In genomic region chr1:167476061-167476460, GRCh38 we compare ENCODE assay signal across 21 cellular contexts. TPM values are rescaled to one million over a fixed set of nuclear protein-coding genes. Genes with fewer than 3 reads are reported as not detected.
"Had no signal": no experiment of that assay in that cellular context is flagged by ENCODE, and none has a peak within 500 bp of the region (broad histone marks: within the 10 kb centered on the region; RNA-seq: fewer than 3 reads in every experiment).

No MANE protein-coding gene starts in this region.

- H3K27me3 Mint-ChIP-seq: activated naive CD4-positive, alpha-beta T cell treated with anti-CD3 and anti-CD28 coated beads, Interleukin-2, amount 10 ng/mL, durations not matched to agents 7 days and 5 days had no signal

- H3K27ac Mint-ChIP-seq: activated T-helper 1 cell treated with anti-CD3 and anti-CD28 coated beads, Interleukin-12 subunit alpha, Interleukin-12 subunit beta, Interleukin-2, Interleukin-4 antibody, amounts not matched to agents 30 ng/mL and 10 ng/mL and 1 ng/mL, durations not matched to agents 14 hours and 24 hours and 36 hours; naive B cell; stimulated activated naive B cell treated with anti-CD40 and anti-IgM and Interleukin-4, amounts not matched to agents 10 μg/mL and 1 μg/mL and 100 μg/mL, for 72 hours had no signal

- H3K4me1 Mint-ChIP-seq: stimulated activated naive B cell treated with anti-CD40 and anti-IgM and Interleukin-4, amounts not matched to agents 10 μg/mL and 1 μg/mL and 100 μg/mL, for 72 hours had no signal

- ATAC-seq: activated CD4-positive, CD25-positive, alpha-beta regulatory T cell treated with anti-CD3 and anti-CD28 coated beads, Interleukin-2, amount 50 U/mL, for 24 hours; body of pancreas; heart right ventricle; mucosa of descending colon; SK-N-SH treated with all-trans-retinoic acid at 6 μM for 48 hours; stimulated activated naive B cell treated with anti-CD40 and anti-IgM and Interleukin-4, amounts not matched to agents 10 μg/mL and 1 μg/mL and 100 μg/mL, for 72 hours; upper lobe of right lung had no signal

- H3K4me3 Mint-ChIP-seq: activated naive CD4-positive, alpha-beta T cell treated with anti-CD3 and anti-CD28 coated beads, Interleukin-2, amount 10 ng/mL, durations not matched to agents 7 days and 5 days; activated T-helper 1 cell treated with anti-CD3 and anti-CD28 coated beads, Interleukin-12 subunit alpha, Interleukin-12 subunit beta, Interleukin-2, Interleukin-4 antibody, amounts not matched to agents 30 ng/mL and 10 ng/mL and 1 ng/mL, durations not matched to agents 14 hours and 24 hours and 36 hours; naive B cell; stimulated activated naive B cell treated with anti-CD40 and anti-IgM and Interleukin-4, amounts not matched to agents 10 μg/mL and 1 μg/mL and 100 μg/mL, for 72 hours had no signal

- DNase-seq: activated CD4-positive, alpha-beta T cell treated with anti-CD3 and anti-CD28 coated beads, Interleukin-2, amount 50 U/mL, for 1 hour; activated naive CD4-positive, alpha-beta T cell treated with anti-CD3 and anti-CD28 coated beads, Interleukin-2, amount 10 ng/mL, durations not matched to agents 7 days and 5 days; body of pancreas; dermis blood vessel endothelial cell; effector memory CD4-positive, alpha-beta T cell; esophagus squamous epithelium; heart right ventricle; mesenchymal stem cell; mucosa of descending colon; naive B cell; SIG-M5; sigmoid colon; stimulated activated CD4-positive, alpha-beta T cell treated with anti-CD3 and anti-CD28 coated beads, Interleukin-4, amount 100 ng/mL, for 4 hours; stimulated activated naive B cell treated with anti-CD40 and anti-IgM and Interleukin-4, amounts not matched to agents 10 μg/mL and 1 μg/mL and 100 μg/mL, for 72 hours; T-helper 1 cell; T1000; upper lobe of right lung had no signal

- H3K36me3 Mint-ChIP-seq: naive B cell; stimulated activated naive B cell treated with anti-CD40 and anti-IgM and Interleukin-4, amounts not matched to agents 10 μg/mL and 1 μg/mL and 100 μg/mL, for 72 hours had no signal

- H3K9me3 Mint-ChIP-seq: activated T-helper 1 cell treated with anti-CD3 and anti-CD28 coated beads, Interleukin-12 subunit alpha, Interleukin-12 subunit beta, Interleukin-2, Interleukin-4 antibody, amounts not matched to agents 30 ng/mL and 10 ng/mL and 1 ng/mL, durations not matched to agents 14 hours and 24 hours and 36 hours had no signal

RNA-seq across cellular contexts. Expression of gene CD247, which starts 42.3 kb away (rescaled TPM):
- total RNA-seq: dermis blood vessel endothelial cell, renal cortical epithelial cell had no signal
